In the genomic region with DNA sequence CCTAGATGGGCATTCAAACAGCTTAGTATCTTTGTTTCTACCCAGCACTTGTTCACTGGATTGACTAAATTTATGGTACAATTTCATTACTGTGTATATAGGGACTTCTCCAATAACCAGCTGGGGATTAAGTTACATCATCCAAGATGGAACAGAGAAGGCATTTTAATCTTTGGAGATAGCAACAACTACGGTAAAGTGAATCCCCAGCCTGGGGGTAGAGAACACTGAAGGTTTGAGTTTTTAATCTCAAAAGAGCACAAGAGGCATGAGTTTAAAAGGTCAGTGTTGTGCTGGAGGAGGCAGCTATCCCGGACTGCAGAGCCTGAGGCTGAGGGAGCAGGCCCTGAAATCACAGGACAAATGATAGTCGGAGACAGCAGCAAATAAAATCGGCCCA, we compare ENCODE assay signal across 18 cellular contexts. TPM values are rescaled to one million over a fixed set of nuclear protein-coding genes. Genes with fewer than 3 reads are reported as not detected.
DNase-seq lines count a peak whose midpoint lies in the region; TF ChIP-seq lines count a peak whose summit lies in the region.
"Had no signal": no experiment of that assay in that cellular context is flagged by ENCODE, and none has a peak within 500 bp of the region (broad histone marks: within the 10 kb centered on the region; RNA-seq: fewer than 3 reads in every experiment).

No MANE protein-coding gene starts in this region.

- H3K9me3 ChIP-seq in smooth muscle cell (replicated peaks; ENCODE audit: low read depth) (no peaks in the 10 kb centered on the region), H9 (ENCODE audit: control insufficient read depth, low read depth, low read length) (no peaks in the 10 kb centered on the region), testis (no peaks in the 10 kb centered on the region)
- H3K9me3 ChIP-seq: BE2C, Caco-2 had no signal

- no peak overlapping the region for H2AK5ac ChIP-seq in H9 (ENCODE audit: insufficient read length, low read length)

- no peak overlapping the region for H2BK12ac ChIP-seq in H9 (ENCODE audit: insufficient read length, low read depth, low read length)

- no peak overlapping the region for H3K18ac ChIP-seq in H9 (ENCODE audit: insufficient read length, low read depth, low read length)

- peaks cover 23% of the 10 kb centered on the region for H3F3A ChIP-seq in smooth muscle cell (ENCODE audit: low read depth)

- no peak overlapping the region for H4K8ac ChIP-seq in H9 (replicated peaks; ENCODE audit: insufficient read length, low read depth, low read length)

- H3K14ac ChIP-seq in H9 (ENCODE audit: insufficient read depth, low read length), result no peak overlapping the region

- H3K56ac ChIP-seq in H9 (ENCODE audit: insufficient read length, low read depth, low read length), result no peak overlapping the region

- H3K27ac ChIP-seq in smooth muscle cell (ENCODE audit: low read depth) (peak overlapping the region; percentile 54), H9 (ENCODE audit: insufficient read length, low read depth, low read length) (no peak overlapping the region), testis (no peak overlapping the region)
- H3K27ac ChIP-seq: GM23248, HL-60 had no signal

- H3K23ac ChIP-seq in H9 (ENCODE audit: insufficient read length, low read depth, low read length), result no peak overlapping the region

- no peaks in the 10 kb centered on the region for H3K9me3 Mint-ChIP-seq in H9
- H3K9me3 Mint-ChIP-seq: CD4-positive, CD25-positive, alpha-beta regulatory T cell; CD8-positive, alpha-beta memory T cell had no signal

- H3K36me3 ChIP-seq in smooth muscle cell (ENCODE audit: low read depth) (peaks cover 5% of the 10 kb centered on the region), testis (ENCODE audit: low read depth, missing control alignments) (no peaks in the 10 kb centered on the region)

- TF ChIP-seq CTCF in fibroblast of villous mesenchyme (IDR thresholded peaks at IDR 0.05; ENCODE audit: insufficient read depth, low read depth, low read length), result no peak
- TF ChIP-seq CTCF in smooth muscle cell (IDR thresholded peaks at IDR 0.05; ENCODE audit: borderline replicate concordance, insufficient read depth, poor library complexity, severe bottlenecking), result no peak
- no peak for TF ChIP-seq CTCF in H9 (conservative IDR thresholded peaks at IDR 0.05)
- TF ChIP-seq CTCF in testis (IDR thresholded peaks at IDR 0.05), result no peak

- intact Hi-C loops in testis (cut with DNase I; ENCODE audit: low total_unique reads), result no loop called here

- H3K79me2 ChIP-seq in smooth muscle cell (ENCODE audit: low read depth) (no peaks in the 10 kb centered on the region), H9 (ENCODE audit: insufficient read depth, low read length) (peaks cover 2% of the 10 kb centered on the region; the same call in 1 of the 2 replicates)

- no peak overlapping the region for H2BK5ac ChIP-seq in H9 (ENCODE audit: insufficient read length, low read length)

- H3K27me3 Mint-ChIP-seq in H9 (ENCODE audit: low read depth), result no peaks in the 10 kb centered on the region
- H3K27me3 Mint-ChIP-seq: CD4-positive, CD25-positive, alpha-beta regulatory T cell; CD8-positive, alpha-beta memory T cell had no signal

- no peaks in the 10 kb centered on the region for H3K27me3 ChIP-seq in smooth muscle cell (ENCODE audit: low read depth)
- H3K27me3 ChIP-seq in H9 (ENCODE audit: insufficient read depth, low read length), result no peaks in the 10 kb centered on the region
- H3K27me3 ChIP-seq in testis, result no peaks in the 10 kb centered on the region
- H3K27me3 ChIP-seq: BE2C had no signal

- H3K4ac ChIP-seq in H9 (ENCODE audit: low read depth, low read length), result no peak overlapping the region

- WGBS in smooth muscle cell (ENCODE audit: low lambda C conversion rate), result 41% methylated on average over 4 of the region's 4 CpGs
- no CpG with 5 or more reads among the region's 4 CpGs for WGBS in H9 (ENCODE audit: extremely low coverage, insufficient read length, low lambda C conversion rate)
- WGBS in testis, 2 donors, result 65 to 70% methylated on average over 4 of the region's 4 CpGs

- no peak overlapping the region for H2BK20ac ChIP-seq in H9 (ENCODE audit: low read depth, low read length, poor library complexity, severe bottlenecking)

- peaks cover 22 to 71% (median 37%) of the 10 kb centered on the region in 3 experiments; a peak in 6 of 7 replicates for H3K36me3 Mint-ChIP-seq in H9 (ENCODE audit: insufficient read depth in 1 of 3, low read depth in 3 of 3)

- TF ChIP-seq POLR2A in testis (IDR thresholded peaks at IDR 0.05), result no peak

- H3K79me1 ChIP-seq in H9 (ENCODE audit: insufficient read depth, low read depth, low read length, poor library complexity, severe bottlenecking), result no peaks in the 10 kb centered on the region

- H4K20me1 ChIP-seq in smooth muscle cell (ENCODE audit: low read depth) (no peaks in the 10 kb centered on the region), H9 (ENCODE audit: control insufficient read depth, insufficient read depth, insufficient read length) (no peaks in the 10 kb centered on the region)

- no peak overlapping the region for H2BK120ac ChIP-seq in H9 (ENCODE audit: low read depth, low read length, poor library complexity, severe bottlenecking)

- no peaks in the 10 kb centered on the region for H3K23me2 ChIP-seq in H9 (ENCODE audit: insufficient read length, low read depth, low read length, poor library complexity, severe bottlenecking)

- H3K4me1 ChIP-seq in smooth muscle cell (ENCODE audit: low read depth) (peaks cover 15% of the 10 kb centered on the region), H9 (ENCODE audit: insufficient read depth, low read length) (no peaks in the 10 kb centered on the region), testis (no peaks in the 10 kb centered on the region)
- H3K4me1 ChIP-seq: BE2C, Caco-2 had no signal

- H3K9ac ChIP-seq in smooth muscle cell (ENCODE audit: low read depth), result peak overlapping the region; percentile 3
- H3K9ac ChIP-seq in H9 (ENCODE audit: extremely low read depth, insufficient read length, low read length), result no peak overlapping the region
- H3K9ac ChIP-seq: GM23248 had no signal

- H3K27ac Mint-ChIP-seq in H9, result no peak overlapping the region
- H3K27ac Mint-ChIP-seq: CD8-positive, alpha-beta memory T cell had no signal

- H3K4me2 ChIP-seq in smooth muscle cell (peak overlapping the region; percentile 30), H9 (ENCODE audit: insufficient read depth, insufficient read length, low read length) (no peak overlapping the region)

- H2AFZ ChIP-seq in smooth muscle cell (ENCODE audit: low read depth) (no peak overlapping the region), H9 (ENCODE audit: low read length) (no peak overlapping the region)
- H2AFZ ChIP-seq: GM23248 had no signal

- in situ Hi-C loops in SK-MEL-5 (cut with HindIII; ENCODE audit: low pct_unique_long_range_greater_than_20kb, low sequenced_read_pairs), result no loop called here

- no peak overlapping the region for H4K5ac ChIP-seq in H9 (ENCODE audit: insufficient read length, low read depth, low read length)

- no peak overlapping the region for H3K4me3 Mint-ChIP-seq in H9
- H3K4me3 Mint-ChIP-seq: CD4-positive, CD25-positive, alpha-beta regulatory T cell; CD8-positive, alpha-beta memory T cell had no signal

- H3K4me1 Mint-ChIP-seq in H9, result no peaks in the 10 kb centered on the region
- H3K4me1 Mint-ChIP-seq: CD4-positive, CD25-positive, alpha-beta regulatory T cell; CD8-positive, alpha-beta memory T cell had no signal

- H3K4me3 ChIP-seq in fibroblast of villous mesenchyme (ENCODE audit: low read depth, low read length) (no peak overlapping the region), smooth muscle cell (no peak overlapping the region), testis (no peak overlapping the region)
- H3K4me3 ChIP-seq: GM23248 had no signal

- H4K91ac ChIP-seq in H9 (ENCODE audit: insufficient read length, low read depth, low read length), result no peak overlapping the region

- H2BK15ac ChIP-seq in H9 (ENCODE audit: low read depth, low read length), result no peak overlapping the region

- DNase-seq in COLO829 (ENCODE audit: low spot score) (peak; percentile 84), SK-MEL-5 (ENCODE audit: low read depth, low spot score) (peak; percentile 95), fibroblast of villous mesenchyme (ENCODE audit: low read depth) (peak; percentile 90), smooth muscle cell (lab: John Stamatoyannopoulos, UW; ENCODE audit: unreplicated experiment) (no peak), H9 (no peak), testis (no peak)
- DNase-seq: ACHN; BE2C; C1 segment of cervical spinal cord; Caco-2; CD4-positive, CD25-positive, alpha-beta regulatory T cell; CD8-positive, alpha-beta memory T cell; GM23248; HCEC 1CT had no signal

- H3T11ph ChIP-seq in H9 (ENCODE audit: low read length), result no peak overlapping the region

RNA-seq across cellular contexts. Expression of a gene that starts 28.6 kb away (rescaled TPM):
- total RNA-seq in SK-MEL-5 (2014; rRNA removed; shearing (Covaris generic)), result 30.8 and 31.6 TPM in 2 replicates
- 24.4 and 28.3 TPM in 2 replicates for polyA plus RNA-seq in SK-MEL-5 (2015; cell fraction: cytosol; rRNA removed)
- polyA plus RNA-seq in SK-MEL-5 (2015; cell fraction: nucleus; rRNA removed), result 54.2 and 66.6 TPM in 2 replicates
- 13.9 and 19.4 TPM in 2 replicates for total RNA-seq in fibroblast of villous mesenchyme
- 11.0 and 11.9 TPM in 2 replicates for total RNA-seq in smooth muscle cell
- polyA plus RNA-seq in smooth muscle cell, result 5.9 and 6.6 TPM in 2 replicates
- total RNA-seq in H9 (2021), result 27.6 and 28.4 TPM in 2 replicates
- 10 to 100 TPM; 21.1 to 24.2 TPM for total RNA-seq in testis
- polyA plus RNA-seq in testis (ENCODE audit: insufficient read depth, low read depth, low replicate concordance), result 17.9 TPM

RNA-seq across cellular contexts. Expression of a gene that starts 29.0 kb away (rescaled TPM):
- total RNA-seq in SK-MEL-5 (2014; rRNA removed; shearing (Covaris generic)), result 19.0 and 20.1 TPM in 2 replicates
- 11.5 and 15.4 TPM in 2 replicates for polyA plus RNA-seq in SK-MEL-5 (2015; cell fraction: cytosol; rRNA removed)
- 8.1 and 8.3 TPM in 2 replicates for polyA plus RNA-seq in SK-MEL-5 (2015; cell fraction: nucleus; rRNA removed)
- 18.4 and 22.9 TPM in 2 replicates for total RNA-seq in fibroblast of villous mesenchyme
- total RNA-seq in smooth muscle cell, result 16.7 and 19.7 TPM in 2 replicates
- 5.6 and 8.3 TPM in 2 replicates for polyA plus RNA-seq in smooth muscle cell
- total RNA-seq in H9 (2021), result 42.5 and 43.6 TPM in 2 replicates
- 10 to 100 TPM; 17.2 to 18.4 TPM for total RNA-seq in testis
- 19.4 TPM for polyA plus RNA-seq in testis (ENCODE audit: insufficient read depth, low read depth, low replicate concordance)

RNA-seq across cellular contexts. Expression of a gene that starts 58.8 kb away (rescaled TPM):
- not detected in 2 replicates for total RNA-seq in SK-MEL-5 (2014; rRNA removed; shearing (Covaris generic))
- not detected in 2 replicates for polyA plus RNA-seq in SK-MEL-5 (2015; cell fraction: cytosol; rRNA removed)
- not detected in 2 replicates for polyA plus RNA-seq in SK-MEL-5 (2015; cell fraction: nucleus; rRNA removed)
- total RNA-seq in fibroblast of villous mesenchyme (not detected in 2 replicates), smooth muscle cell (not detected in 2 replicates), H9 (2021) (not detected in 2 replicates), testis (under 1 TPM in 1 of 2 donors, not detected in 1; 0.31 TPM)
- polyA plus RNA-seq in smooth muscle cell (0.24 TPM in 1 of 2 replicates, not detected in the other), testis (ENCODE audit: insufficient read depth, low read depth, low replicate concordance) (0.13 TPM)
- total RNA-seq: A172; Caco-2; CD4-positive, CD25-positive, alpha-beta regulatory T cell; CD8-positive, alpha-beta memory T cell; GM23248; H4; HT1080 had no signal
- polyA plus RNA-seq: CD4-positive, CD25-positive, alpha-beta regulatory T cell; CD8-positive, alpha-beta memory T cell; GM23248 had no signal

Comparison
In these comparisons a context has a peak if more than half of its experiments do, and no peak if none do; other contexts are left out.
1. DNase-seq: peak in COLO829 (single experiment), SK-MEL-5 (single experiment) and fibroblast of villous mesenchyme (single experiment); none in smooth muscle cell (single experiment), H9 (single experiment) and testis (single experiment).